9 cellular contexts compared by ENCODE assay signal in genomic region chr10:111954364-111954763, GRCh38.
"Had no signal": no experiment of that assay in that cellular context is flagged by ENCODE, and none has a peak within 500 bp of the region (broad histone marks: within the 10 kb centered on the region; RNA-seq: fewer than 3 reads in every experiment).

No MANE protein-coding gene starts in this region.

- H3K4me1 ChIP-seq: HAP-1 had no signal

- H2AFZ ChIP-seq: GM23248 had no signal

- H3K27ac Mint-ChIP-seq: HFFc6 had no signal

- H3K27ac ChIP-seq: GM23248, HL-60 had no signal

- H3K9ac ChIP-seq: GM23248 had no signal

- FAIRE-seq: K562 had no signal

- ATAC-seq: HCT116, K562 had no signal

- H3K9me3 ChIP-seq: HAP-1 had no signal

- H3K4me3 Mint-ChIP-seq: HFFc6 had no signal

- H3K4me3 ChIP-seq: GM23248, HAP-1, K562 had no signal

- DNase-seq: GM23248, GOT3, H7, HFFc6, IMR-90 had no signal

- H3K36me3 ChIP-seq: HAP-1 had no signal
